In genomic region chr9:113621309-113621791, GRCh38 we compare ENCODE assay signal across 9 cellular contexts.
DNase-seq lines count a peak whose midpoint lies in the region; ATAC-seq and TF ChIP-seq lines count a peak whose summit lies in the region.
"Had no signal": no experiment of that assay in that cellular context is flagged by ENCODE, and none has a peak within 500 bp of the region (broad histone marks: within the 10 kb centered on the region; RNA-seq: fewer than 3 reads in every experiment).

No MANE protein-coding gene starts in this region.

- no peak for TF ChIP-seq CTCF in WERI-Rb-1 (IDR thresholded peaks at IDR 0.05; ENCODE audit: low read depth, low read length)

- DNase-seq in activated CD8-positive, alpha-beta memory T cell treated with anti-CD3 and anti-CD28 coated beads for 24 hours = peak; percentile 37
- DNase-seq in activated CD8-positive, alpha-beta memory T cell treated with anti-CD3 and anti-CD28 coated beads, Interleukin-2, amount 50 U/mL, for 4 hours = no peak
- DNase-seq in medulla oblongata (ENCODE audit: extremely low spot score) = peak; percentile 20
- peak; percentile 83 for DNase-seq in ureter (ENCODE audit: low spot score)
- no peak for DNase-seq in stimulated activated naive CD8-positive, alpha-beta T cell treated with anti-CD3 and anti-CD28 coated beads, Interleukin-15, Interleukin-2, amounts not matched to agents 100 U/mL and 50 U/mL, for 24 hours
- no peak for DNase-seq in WERI-Rb-1

- no peak overlapping the region for H3K4me3 ChIP-seq in ectodermal cell (ENCODE audit: insufficient read depth, low read depth, low read length)
- no peak overlapping the region for H3K4me3 ChIP-seq in WERI-Rb-1 (ENCODE audit: low read depth, low read length)
- H3K4me3 ChIP-seq: K562 had no signal

- H3K27me3 ChIP-seq in ectodermal cell (ENCODE audit: control insufficient read depth, insufficient read depth, low read length, poor library complexity, severe bottlenecking) (no peaks in the 10 kb centered on the region), WERI-Rb-1 (ENCODE audit: insufficient read depth, low read depth, severe bottlenecking) (no peaks in the 10 kb centered on the region)

- peaks cover 33% of the 10 kb centered on the region for H3K4me1 ChIP-seq in ectodermal cell (ENCODE audit: control insufficient read depth, insufficient read depth, low read length)

- H3K36me3 ChIP-seq in ectodermal cell (ENCODE audit: control insufficient read depth, insufficient read depth, low read length) (no peaks in the 10 kb centered on the region), WERI-Rb-1 (no peaks in the 10 kb centered on the region)

- no peak for ATAC-seq in stimulated activated naive CD8-positive, alpha-beta T cell treated with anti-CD3 and anti-CD28 coated beads, Interleukin-15, Interleukin-2, amounts not matched to agents 100 U/mL and 50 U/mL, for 24 hours
- no peak for ATAC-seq in GM19397 (IDR thresholded peaks at IDR 0.05; ENCODE audit: unreplicated experiment)
- ATAC-seq: K562 had no signal

- H3K27ac ChIP-seq in ectodermal cell (ENCODE audit: insufficient read depth, low read depth, low read length, poor library complexity, severe bottlenecking) = peak overlapping the region; percentile 69
- no peak overlapping the region for H3K27ac ChIP-seq in WERI-Rb-1

- no peaks in the 10 kb centered on the region for H3K9me3 ChIP-seq in ectodermal cell (ENCODE audit: control insufficient read depth, low read length)
- H3K9me3 ChIP-seq in WERI-Rb-1 (ENCODE audit: severe bottlenecking) = no peaks in the 10 kb centered on the region

- WGBS in ectodermal cell, 2 experiments = 58 to 69% methylated on average over 14 of the region's 14 CpGs

Comparison
In these comparisons a context has a peak if more than half of its experiments do, and no peak if none do; other contexts are left out.
1. DNase-seq: peak in activated CD8-positive, alpha-beta memory T cell treated with anti-CD3 and anti-CD28 coated beads for 24 hours (single experiment), medulla oblongata (single experiment) and ureter (single experiment); none in activated CD8-positive, alpha-beta memory T cell treated with anti-CD3 and anti-CD28 coated beads, Interleukin-2, amount 50 U/mL, for 4 hours (single experiment), stimulated activated naive CD8-positive, alpha-beta T cell treated with anti-CD3 and anti-CD28 coated beads, Interleukin-15, Interleukin-2, amounts not matched to agents 100 U/mL and 50 U/mL, for 24 hours (single experiment) and WERI-Rb-1 (single experiment).